In genomic region chr1:3903141-3904005, GRCh38 we compare ENCODE assay signal across 8 cellular contexts. TPM values are rescaled to one million over a fixed set of nuclear protein-coding genes. Genes with fewer than 3 reads are reported as not detected.
DNase-seq lines count a peak whose midpoint lies in the region; ATAC-seq and TF ChIP-seq lines count a peak whose summit lies in the region.

No MANE protein-coding gene starts in this region.

- peak overlapping the region; percentile 64 for H3K27ac Mint-ChIP-seq in activated CD8-positive, alpha-beta T cell treated with anti-CD3 and anti-CD28 coated beads for 36 hours

- peak; percentile 94 for DNase-seq in COLO668 (lab: John Stamatoyannopoulos, UW; ENCODE audit: unreplicated experiment)
- DNase-seq in KBM-7: peak; percentile 15
- DNase-seq in activated CD8-positive, alpha-beta T cell treated with anti-CD3 and anti-CD28 coated beads for 36 hours: peak; percentile 31
- DNase-seq in myocyte (ENCODE audit: low read depth): peak; percentile 100
- no peak for DNase-seq in HEK293T (ENCODE audit: extremely low spot score)
- no peak for DNase-seq in activated CD4-positive, CD25-positive, alpha-beta regulatory T cell (lab: John Stamatoyannopoulos, UW)
- no peak for DNase-seq in effector CD8-positive, alpha-beta T cell (lab: John Stamatoyannopoulos, UW)
- no peak for DNase-seq in HuH-7.5 (ENCODE audit: low spot score)

- CTCF ChIA-PET in activated CD8-positive, alpha-beta T cell treated with anti-CD3 and anti-CD28 coated beads for 36 hours (lab: Charles Lee): interaction anchor here (1.3 to 2.1 kb wide), 2 partner anchors 8 to 46 kb away, joined by 5 to 8 read pairs; partner anchors contain the start of genes CEP104 and DFFB
- CTCF ChIA-PET in HEK293T (lab: Yijun Ruan, JAX): no interaction called here

- no peak for ATAC-seq in activated CD8-positive, alpha-beta T cell treated with anti-CD3 and anti-CD28 coated beads for 36 hours

- H3K4me1 Mint-ChIP-seq in activated CD8-positive, alpha-beta T cell treated with anti-CD3 and anti-CD28 coated beads for 36 hours (ENCODE audit: low read depth): peaks cover 35% of the 10 kb centered on the region

- POLR2A ChIA-PET in activated CD8-positive, alpha-beta T cell treated with anti-CD3 and anti-CD28 coated beads for 36 hours (lab: Charles Lee): interaction anchor here (0.9 kb wide), 1 partner anchor 12 kb away, joined by 3 read pairs; no protein-coding TSS in a partner anchor
- POLR2A ChIA-PET in HEK293T (lab: Yijun Ruan, JAX): no interaction called here

- no peaks in the 10 kb centered on the region for H3K27me3 Mint-ChIP-seq in activated CD8-positive, alpha-beta T cell treated with anti-CD3 and anti-CD28 coated beads for 36 hours

- H3K36me3 Mint-ChIP-seq in activated CD8-positive, alpha-beta T cell treated with anti-CD3 and anti-CD28 coated beads for 36 hours (ENCODE audit: low read depth): peaks cover 9% of the 10 kb centered on the region

- in situ Hi-C loops in KBM-7 (cut with MboI; ENCODE audit: low pct_unique_long_range_greater_than_20kb, low sequenced_read_pairs): no loop called here

- TF ChIP-seq CTCF in activated CD8-positive, alpha-beta T cell treated with anti-CD3 and anti-CD28 coated beads for 36 hours (IDR thresholded peaks at IDR 0.05): no peak

- intact Hi-C loops in activated CD8-positive, alpha-beta T cell treated with anti-CD3 and anti-CD28 coated beads for 36 hours (cut with micrococcal nuclease): no loop called here

- no peaks in the 10 kb centered on the region for H3K9me3 Mint-ChIP-seq in activated CD8-positive, alpha-beta T cell treated with anti-CD3 and anti-CD28 coated beads for 36 hours

- no peak overlapping the region for H3K4me3 Mint-ChIP-seq in activated CD8-positive, alpha-beta T cell treated with anti-CD3 and anti-CD28 coated beads for 36 hours

TF ChIP-seq in HEK293T, 16 proteins besides CTCF, POLR2A, EP300 and RAD21:
- TF ChIP-seq FOXK2 (IDR thresholded peaks at IDR 0.05): no peak
- no peak for TF ChIP-seq ELF4 (IDR thresholded peaks at IDR 0.05)
- no peak for TF ChIP-seq CTBP1 (IDR thresholded peaks at IDR 0.05; ENCODE audit: borderline replicate concordance)
- no peak for TF ChIP-seq ZNF384 (IDR thresholded peaks at IDR 0.05)
- TF ChIP-seq TARDBP (IDR thresholded peaks at IDR 0.05): no peak
- no peak for TF ChIP-seq NFRKB (IDR thresholded peaks at IDR 0.05)
- TF ChIP-seq PKNOX1 (IDR thresholded peaks at IDR 0.05): no peak
- TF ChIP-seq L3MBTL2 (conservative IDR thresholded peaks at IDR 0.05): no peak
- no peak for TF ChIP-seq HDGF (IDR thresholded peaks at IDR 0.05; ENCODE audit: borderline replicate concordance)
- no peak for TF ChIP-seq BHLHE40 (IDR thresholded peaks at IDR 0.05; ENCODE audit: borderline replicate concordance)
- no peak for TF ChIP-seq SUZ12 (IDR thresholded peaks at IDR 0.05)
- no peak for TF ChIP-seq FOXA1 (IDR thresholded peaks at IDR 0.05)
- no peak for TF ChIP-seq SP1 (IDR thresholded peaks at IDR 0.05)
- TF ChIP-seq ARNT (IDR thresholded peaks at IDR 0.05): no peak
- TF ChIP-seq FOXM1 (IDR thresholded peaks at IDR 0.05; ENCODE audit: borderline replicate concordance): no peak
- TF ChIP-seq LEF1 (IDR thresholded peaks at IDR 0.05; ENCODE audit: borderline replicate concordance): no peak

RNA-seq across cellular contexts. Expression of gene C1orf174, which starts 3.3 kb away (rescaled TPM):
- 10 to 100 TPM; 43.7 to 44.0 TPM for total RNA-seq in activated CD8-positive, alpha-beta T cell treated with anti-CD3 and anti-CD28 coated beads for 36 hours
- 23.4 and 28.3 TPM in 2 replicates for total RNA-seq in myocyte
- polyA plus RNA-seq in myocyte (2012): 19.9 TPM

RNA-seq across cellular contexts. Expression of gene DFFB, which starts 46.1 kb away (rescaled TPM):
- total RNA-seq in activated CD8-positive, alpha-beta T cell treated with anti-CD3 and anti-CD28 coated beads for 36 hours: 1 to 10 TPM; 9.3 to 9.7 TPM
- total RNA-seq in myocyte: 3.0 and 3.7 TPM in 2 replicates
- 3.8 TPM for polyA plus RNA-seq in myocyte (2012)

RNA-seq across cellular contexts. Expression of gene CEP104, which starts 46.4 kb away (rescaled TPM):
- 10 to 100 TPM; 29.3 to 29.8 TPM for total RNA-seq in activated CD8-positive, alpha-beta T cell treated with anti-CD3 and anti-CD28 coated beads for 36 hours
- total RNA-seq in myocyte: 22.7 and 23.1 TPM in 2 replicates
- polyA plus RNA-seq in myocyte (2012): 25.6 TPM

Comparison
In these comparisons a context has a peak if more than half of its experiments do, and no peak if none do; other contexts are left out.
1. DNase-seq: peak in COLO668 (single experiment), KBM-7 (single experiment), activated CD8-positive, alpha-beta T cell treated with anti-CD3 and anti-CD28 coated beads for 36 hours (single experiment) and myocyte (single experiment); none in HEK293T (single experiment), activated CD4-positive, CD25-positive, alpha-beta regulatory T cell (0 of 4), effector CD8-positive, alpha-beta T cell (single experiment) and HuH-7.5 (single experiment).